Comparison of ENCODE assay signal across 1 cellular context in genomic region chr3:63662500-63662899, GRCh38.
TF ChIP-seq lines count a peak whose summit lies in the region.

No MANE protein-coding gene starts in this region.

TF ChIP-seq in SK-N-SH treated with all-trans-retinoic acid at 6 μM for 48 hours, 23 proteins besides CTCF, POLR2A, EP300 and RAD21 (continued from another document):
- TF ChIP-seq TSHZ2 (CRISPR knock-in tag; IDR thresholded peaks at IDR 0.05): no peak
- no peak for TF ChIP-seq CSRNP3 (CRISPR knock-in tag; IDR thresholded peaks at IDR 0.05)
- TF ChIP-seq TOX (CRISPR knock-in tag; IDR thresholded peaks at IDR 0.05; ENCODE audit: borderline replicate concordance): no peak
- no peak for TF ChIP-seq ZNF70 (CRISPR knock-in tag; IDR thresholded peaks at IDR 0.05)
- TF ChIP-seq ZC3H10 (CRISPR knock-in tag; IDR thresholded peaks at IDR 0.05): no peak
